23 cellular contexts compared by ENCODE assay signal in the genomic region with DNA sequence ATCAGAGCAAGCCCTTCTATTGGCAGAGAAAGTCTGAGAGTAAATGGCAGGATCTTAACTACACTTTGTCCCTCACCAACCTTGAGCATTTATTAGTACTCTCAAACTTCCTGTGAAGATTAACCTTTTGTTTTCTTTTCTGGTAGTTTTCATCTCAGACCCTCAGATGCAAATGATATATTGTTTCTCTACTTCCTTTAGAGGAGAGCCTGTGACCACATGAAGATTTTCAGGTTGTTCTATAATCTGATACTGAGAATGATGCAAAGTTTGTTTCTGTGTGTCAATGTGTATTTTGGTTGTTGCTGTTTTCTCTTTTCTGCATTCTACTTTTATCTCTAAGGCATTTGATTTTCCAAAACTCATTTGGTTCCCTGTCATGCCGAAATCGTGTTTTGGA.
A peak's percentile ranks its signal among the peaks of the same experiment; 100 is the strongest.
DNase-seq lines count a peak whose midpoint lies in the region; ATAC-seq lines count a peak whose summit lies in the region.
"Had no signal": no experiment of that assay in that cellular context is flagged by ENCODE, and none has a peak within 500 bp of the region (broad histone marks: within the 10 kb centered on the region; RNA-seq: fewer than 3 reads in every experiment).

No MANE protein-coding gene starts in this region.

- no peak overlapping the region for H3K14ac ChIP-seq in mesenchymal stem cell (ENCODE audit: low read length in 2 of 2)

- no CpG with 5 or more reads among the region's 2 CpGs for WGBS in mesenchymal stem cell

- no peak overlapping the region for H3K27ac ChIP-seq in mesenchymal stem cell (ENCODE audit: low read length, poor library complexity, severe bottlenecking)
- H3K27ac ChIP-seq: neutrophil, SK-N-MC had no signal

- no peak overlapping the region for H2BK15ac ChIP-seq in mesenchymal stem cell (ENCODE audit: low read depth, poor library complexity, severe bottlenecking)

- no peaks in the 10 kb centered on the region for H3K36me3 ChIP-seq in mesenchymal stem cell (ENCODE audit: control insufficient read depth in 1 of 2, insufficient read depth in 2 of 2, low read depth in 1 of 2, low read length in 2 of 2)
- H3K36me3 ChIP-seq: MG63, neutrophil had no signal

- no peak overlapping the region for H4K8ac ChIP-seq in mesenchymal stem cell (ENCODE audit: low read length)

- H2BK12ac ChIP-seq in mesenchymal stem cell (ENCODE audit: low read length in 2 of 2): no peak overlapping the region

- peaks cover 0 to 3% of the 10 kb centered on the region in 2 experiments for H3K27me3 ChIP-seq in mesenchymal stem cell (ENCODE audit: control insufficient read depth in 1 of 2, insufficient read depth in 1 of 2, low read length in 2 of 2)
- H3K27me3 ChIP-seq: MG63, neutrophil had no signal

- H3K9me3 ChIP-seq in mesenchymal stem cell (ENCODE audit: control insufficient read depth, low read length): no peaks in the 10 kb centered on the region
- H3K9me3 ChIP-seq: MG63, mucosa of descending colon, neutrophil had no signal

- DNase-seq in putamen (ENCODE audit: low spot score): no peak
- no peak for DNase-seq in cerebellar cortex (ENCODE audit: low spot score)
- no peak for DNase-seq in mesenchymal stem cell
- no peak for DNase-seq in cerebellum (ENCODE audit: low spot score)
- DNase-seq: activated CD4-positive, alpha-beta T cell treated with anti-CD3 and anti-CD28 coated beads for 4 hours; activated CD8-positive, alpha-beta memory T cell treated with anti-CD3 and anti-CD28 coated beads, Interleukin-2, amount 50 U/mL, for 48 hours; activated naive CD4-positive, alpha-beta T cell; aorta; CD4-positive, CD25-positive, alpha-beta regulatory T cell; HCEC 1CT; MG63; mucosa of descending colon; NCI-H187 treated with DMSO at 0.1 percent for 48 hours; NCI-H524; right cardiac atrium; T1000 had no signal

- H3K9ac ChIP-seq in mesenchymal stem cell (ENCODE audit: low read length): no peak overlapping the region

- H3K4ac ChIP-seq in mesenchymal stem cell (ENCODE audit: low read depth in 1 of 2, low read length in 2 of 2): no peak overlapping the region

- H2AK5ac ChIP-seq in mesenchymal stem cell (ENCODE audit: low read length, severe bottlenecking): no peak overlapping the region

- H3K4me3 ChIP-seq in mesenchymal stem cell (ENCODE audit: insufficient read depth in 1 of 2, low read depth in 1 of 2, low read length in 2 of 2): no peak overlapping the region
- H3K4me3 ChIP-seq: MG63, mucosa of descending colon, SK-N-MC had no signal

- no peak overlapping the region for H2AFZ ChIP-seq in mesenchymal stem cell (ENCODE audit: low read depth, low read length)

- H3K79me1 ChIP-seq in mesenchymal stem cell (replicated peaks; ENCODE audit: low read length, poor library complexity, severe bottlenecking): no peaks in the 10 kb centered on the region

- H3K4me1 ChIP-seq in mesenchymal stem cell (ENCODE audit: control insufficient read depth, insufficient read depth, low read depth, low read length): no peaks in the 10 kb centered on the region

- H2BK120ac ChIP-seq in mesenchymal stem cell (ENCODE audit: low read depth, low read length): no peak overlapping the region

- no peak overlapping the region for H3K18ac ChIP-seq in mesenchymal stem cell (ENCODE audit: low read depth in 1 of 2, low read length in 2 of 2)

- no peak overlapping the region for H4K91ac ChIP-seq in mesenchymal stem cell (ENCODE audit: low read length)

- H2BK5ac ChIP-seq in mesenchymal stem cell (ENCODE audit: low read depth, low read length, poor library complexity, severe bottlenecking): no peak overlapping the region

- no peak overlapping the region for H3K23ac ChIP-seq in mesenchymal stem cell (ENCODE audit: low read length in 2 of 2)

- peak; percentile 65 for ATAC-seq in GM18502 (IDR thresholded peaks at IDR 0.05; ENCODE audit: poor library complexity, unreplicated experiment)
- ATAC-seq in GM19324 (IDR thresholded peaks at IDR 0.05; ENCODE audit: low FRiP score, unreplicated experiment): peak; percentile 73
- ATAC-seq in HG02678 (IDR thresholded peaks at IDR 0.05; ENCODE audit: unreplicated experiment): peak; percentile 65
- ATAC-seq in HG03342 (IDR thresholded peaks at IDR 0.05; ENCODE audit: unreplicated experiment): peak; percentile 85
- ATAC-seq: HepG2, mucosa of descending colon, right cardiac atrium had no signal

- H3K4me2 ChIP-seq in mesenchymal stem cell (ENCODE audit: low read length, poor library complexity, severe bottlenecking): no peak overlapping the region
